1 cellular context compared by ENCODE assay signal in genomic region chr22:44309647-44310046, GRCh38.
TF ChIP-seq lines count a peak whose summit lies in the region.

No MANE protein-coding gene starts in this region.

TF ChIP-seq in SK-N-SH, 30 proteins besides CTCF, POLR2A, EP300 and RAD21 (continued from another document):
- TF ChIP-seq, protein P1, sequence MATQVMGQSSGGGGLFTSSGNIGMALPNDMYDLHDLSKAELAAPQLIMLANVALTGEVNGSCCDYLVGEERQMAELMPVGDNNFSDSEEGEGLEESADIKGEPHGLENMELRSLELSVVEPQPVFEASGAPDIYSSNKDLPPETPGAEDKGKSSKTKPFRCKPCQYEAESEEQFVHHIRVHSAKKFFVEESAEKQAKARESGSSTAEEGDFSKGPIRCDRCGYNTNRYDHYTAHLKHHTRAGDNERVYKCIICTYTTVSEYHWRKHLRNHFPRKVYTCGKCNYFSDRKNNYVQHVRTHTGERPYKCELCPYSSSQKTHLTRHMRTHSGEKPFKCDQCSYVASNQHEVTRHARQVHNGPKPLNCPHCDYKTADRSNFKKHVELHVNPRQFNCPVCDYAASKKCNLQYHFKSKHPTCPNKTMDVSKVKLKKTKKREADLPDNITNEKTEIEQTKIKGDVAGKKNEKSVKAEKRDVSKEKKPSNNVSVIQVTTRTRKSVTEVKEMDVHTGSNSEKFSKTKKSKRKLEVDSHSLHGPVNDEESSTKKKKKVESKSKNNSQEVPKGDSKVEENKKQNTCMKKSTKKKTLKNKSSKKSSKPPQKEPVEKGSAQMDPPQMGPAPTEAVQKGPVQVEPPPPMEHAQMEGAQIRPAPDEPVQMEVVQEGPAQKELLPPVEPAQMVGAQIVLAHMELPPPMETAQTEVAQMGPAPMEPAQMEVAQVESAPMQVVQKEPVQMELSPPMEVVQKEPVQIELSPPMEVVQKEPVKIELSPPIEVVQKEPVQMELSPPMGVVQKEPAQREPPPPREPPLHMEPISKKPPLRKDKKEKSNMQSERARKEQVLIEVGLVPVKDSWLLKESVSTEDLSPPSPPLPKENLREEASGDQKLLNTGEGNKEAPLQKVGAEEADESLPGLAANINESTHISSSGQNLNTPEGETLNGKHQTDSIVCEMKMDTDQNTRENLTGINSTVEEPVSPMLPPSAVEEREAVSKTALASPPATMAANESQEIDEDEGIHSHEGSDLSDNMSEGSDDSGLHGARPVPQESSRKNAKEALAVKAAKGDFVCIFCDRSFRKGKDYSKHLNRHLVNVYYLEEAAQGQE (IDR thresholded peaks at IDR 0.05; ENCODE audit: low read depth, low read length), result no peak
- TF ChIP-seq ELF1 (IDR thresholded peaks at IDR 0.05) (no peak), PBX3 (IDR thresholded peaks at IDR 0.05) (no peak), MXI1 (IDR thresholded peaks at IDR 0.05; ENCODE audit: low read depth, low read length) (no peak), CHD2 (IDR thresholded peaks at IDR 0.05; ENCODE audit: low read length, partially characterized antibody) (no peak), TEAD4 (IDR thresholded peaks at IDR 0.05; ENCODE audit: borderline replicate concordance, insufficient read depth) (no peak), MEF2A (IDR thresholded peaks at IDR 0.05; ENCODE audit: borderline replicate concordance, low read depth) (no peak), RCOR1 (IDR thresholded peaks at IDR 0.05; ENCODE audit: low read length) (no peak)
- TF ChIP-seq, protein P2, sequence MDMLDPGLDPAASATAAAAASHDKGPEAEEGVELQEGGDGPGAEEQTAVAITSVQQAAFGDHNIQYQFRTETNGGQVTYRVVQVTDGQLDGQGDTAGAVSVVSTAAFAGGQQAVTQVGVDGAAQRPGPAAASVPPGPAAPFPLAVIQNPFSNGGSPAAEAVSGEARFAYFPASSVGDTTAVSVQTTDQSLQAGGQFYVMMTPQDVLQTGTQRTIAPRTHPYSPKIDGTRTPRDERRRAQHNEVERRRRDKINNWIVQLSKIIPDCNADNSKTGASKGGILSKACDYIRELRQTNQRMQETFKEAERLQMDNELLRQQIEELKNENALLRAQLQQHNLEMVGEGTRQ (IDR thresholded peaks at IDR 0.05; ENCODE audit: borderline replicate concordance, low read depth, low read length), result no peak
